20 cellular contexts compared by ENCODE assay signal in genomic region chr6:48919555-48919954, GRCh38.
"Had no signal": no experiment of that assay in that cellular context is flagged by ENCODE, and none has a peak within 500 bp of the region (broad histone marks: within the 10 kb centered on the region; RNA-seq: fewer than 3 reads in every experiment).

No MANE protein-coding gene starts in this region.

- H3K4me1 ChIP-seq: gastroesophageal sphincter, pancreas, tibial artery had no signal

- H3K27me3 ChIP-seq: esophagus squamous epithelium, gastroesophageal sphincter, neutrophil, pancreas, tibial artery had no signal

- H3K36me3 ChIP-seq: esophagus squamous epithelium, gastroesophageal sphincter, neutrophil, pancreas, tibial artery, WERI-Rb-1 had no signal

- DNase-seq: activated effector memory CD4-positive, alpha-beta T cell treated with Interleukin-2 at 50 U/mL for 16 hours; activated naive CD4-positive, alpha-beta T cell treated with anti-CD3 and anti-CD28 coated beads for 36 hours; activated naive CD8-positive, alpha-beta T cell treated with anti-CD3 and anti-CD28 coated beads, Interleukin-2, amount 10 ng/mL, durations not matched to agents 7 days and 5 days; activated T-cell treated with anti-CD3 and anti-CD28 coated beads, Interleukin-2, amount 50 U/mL, for 48 hours; amniotic stem cell; cortex of kidney; esophagus squamous epithelium; head of caudate nucleus; hypothalamus; left ventricle myocardium superior; midbrain; natural killer cell; substantia nigra; tibial artery; WERI-Rb-1 had no signal

- H3K4me3 ChIP-seq: esophagus squamous epithelium, gastroesophageal sphincter, pancreas, tibial artery had no signal

- FAIRE-seq: islet of Langerhans, pancreas, TTC549 had no signal

- H3K9me3 ChIP-seq: esophagus squamous epithelium, gastroesophageal sphincter, neutrophil, pancreas, tibial artery had no signal

- H3K27ac ChIP-seq: esophagus squamous epithelium, gastroesophageal sphincter, neutrophil, pancreas, tibial artery, WERI-Rb-1 had no signal
